Comparison of ENCODE assay signal across 6 cellular contexts in the genomic region with DNA sequence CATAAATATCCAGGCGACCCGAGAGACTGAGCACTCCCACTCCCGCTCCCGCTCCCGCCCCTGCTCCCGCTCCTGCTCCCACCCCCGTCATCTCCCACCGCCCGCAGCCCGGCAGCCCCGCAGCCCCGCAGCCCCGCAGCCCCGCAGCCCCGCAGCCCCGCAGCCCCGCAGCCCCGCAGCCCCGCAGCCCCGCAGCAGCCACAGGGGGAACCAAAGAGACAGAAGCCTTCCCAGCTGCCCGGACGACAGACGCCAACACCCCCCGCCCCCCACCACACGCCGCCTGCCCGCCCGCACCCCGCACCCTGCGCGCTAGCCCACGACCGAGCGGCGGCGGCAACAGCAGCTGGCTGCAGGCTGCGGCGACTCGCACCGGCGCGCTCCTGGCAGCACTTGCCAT. TPM values are rescaled to one million over a fixed set of nuclear protein-coding genes. Genes with fewer than 3 reads are reported as not detected.
"Had no signal": no experiment of that assay in that cellular context is flagged by ENCODE, and none has a peak within 500 bp of the region (broad histone marks: within the 10 kb centered on the region; RNA-seq: fewer than 3 reads in every experiment).

Gene PABPC1L2B (plus strand): TSS at position 301 of the 400 bp plus-strand sequence. CDS start 704 bp downstream, outside the sequence.

RNA-seq across cellular contexts. Expression of gene PABPC1L2B, which starts in this region (rescaled TPM):
- total RNA-seq: HepG2, HT-29, HT1080, IMR-90, K562 had no signal
- polyA plus RNA-seq: HepG2, IgD-negative memory B cell, IMR-90, K562 had no signal
